10 cellular contexts compared by ENCODE assay signal in the genomic region with DNA sequence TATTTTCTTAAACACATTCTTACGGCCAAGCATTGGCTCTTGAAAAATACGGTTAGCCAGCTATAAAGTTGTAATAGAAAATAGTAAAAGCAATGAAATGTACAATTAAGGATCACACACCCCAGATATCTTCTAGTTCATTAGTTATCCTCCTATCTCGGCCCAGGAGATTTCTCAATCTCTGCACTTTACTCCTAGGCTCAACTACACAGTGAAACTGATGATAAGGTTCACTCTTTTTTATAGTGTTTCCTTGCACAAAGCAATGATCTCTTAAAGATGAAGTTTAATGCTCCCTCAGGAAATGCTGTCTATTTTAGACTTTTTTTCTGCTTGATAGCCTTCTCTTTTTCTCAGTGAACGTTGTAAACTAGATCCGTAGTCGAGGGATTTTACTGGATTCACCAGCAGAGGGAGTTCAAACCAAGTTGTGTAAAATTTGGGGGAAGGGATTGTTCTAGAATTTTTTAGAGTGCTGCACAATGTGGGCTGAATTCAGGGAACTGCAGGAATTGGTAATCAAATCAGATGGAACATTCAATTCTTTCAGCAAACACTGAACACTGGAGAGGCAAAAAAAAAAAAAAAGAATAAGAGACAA.
DNase-seq lines count a peak whose midpoint lies in the region; TF ChIP-seq lines count a peak whose summit lies in the region.
"Had no signal": no experiment of that assay in that cellular context is flagged by ENCODE, and none has a peak within 500 bp of the region (broad histone marks: within the 10 kb centered on the region; RNA-seq: fewer than 3 reads in every experiment).

No MANE protein-coding gene starts in this region.

- no peaks in the 10 kb centered on the region for H3K9me3 ChIP-seq in neural progenitor cell (ENCODE audit: low read depth)
- H3K9me3 ChIP-seq: HAP-1 had no signal

- DNase-seq in GM04503 (ENCODE audit: low read depth) (peak; percentile 17), NAMALWA (ENCODE audit: low spot score) (peak; percentile 30), choroid plexus epithelial cell (ENCODE audit: low read depth) (peak; percentile 11), neural progenitor cell (ENCODE audit: low spot score) (peak; percentile 57), DMS79 (lab: John Stamatoyannopoulos, UW) (no peak), GOT3 (lab: John Stamatoyannopoulos, UW) (no peak)
- no peak for DNase-seq in activated CD8-positive, alpha-beta memory T cell treated with anti-CD3 and anti-CD28 coated beads for 24 hours
- DNase-seq in activated CD4-positive, alpha-beta T cell treated with anti-CD3 and anti-CD28 coated beads, Interleukin-2, amount 50 U/mL, for 48 hours, result no peak
- DNase-seq: anterior cingulate cortex had no signal

- no peak overlapping the region for H3K9ac ChIP-seq in neural progenitor cell

- no peaks in the 10 kb centered on the region for H3K4me1 ChIP-seq in neural progenitor cell
- H3K4me1 ChIP-seq: HAP-1 had no signal

- no peaks in the 10 kb centered on the region for H3K27me3 ChIP-seq in neural progenitor cell

- H3K27ac ChIP-seq in neural progenitor cell, result no peak overlapping the region

- H4K20me1 ChIP-seq in neural progenitor cell (ENCODE audit: low read depth), result no peaks in the 10 kb centered on the region

- H3K36me3 ChIP-seq in neural progenitor cell, result no peaks in the 10 kb centered on the region
- H3K36me3 ChIP-seq: HAP-1 had no signal

- H3K4me1 Mint-ChIP-seq in neural progenitor cell, result no peaks in the 10 kb centered on the region

- H3K4me3 ChIP-seq in choroid plexus epithelial cell (ENCODE audit: low read depth, low read length) (no peak overlapping the region), neural progenitor cell (no peak overlapping the region)
- H3K4me3 ChIP-seq: HAP-1 had no signal

- TF ChIP-seq CTCF in choroid plexus epithelial cell (conservative IDR thresholded peaks at IDR 0.05; ENCODE audit: low read depth, low read length) (peak; percentile 39), neural progenitor cell (IDR thresholded peaks at IDR 0.05) (peak; percentile 72)

- H3K27ac Mint-ChIP-seq in neural progenitor cell, result no peak overlapping the region

- H3K4me3 Mint-ChIP-seq in neural progenitor cell, result no peak overlapping the region

- no peaks in the 10 kb centered on the region for H3K36me3 Mint-ChIP-seq in neural progenitor cell

- no peak overlapping the region for H3K4me2 ChIP-seq in neural progenitor cell

- no peaks in the 10 kb centered on the region for H3K27me3 Mint-ChIP-seq in neural progenitor cell (ENCODE audit: insufficient read depth, low read depth)

- H3K9me3 Mint-ChIP-seq in neural progenitor cell, result peaks cover 7% of the 10 kb centered on the region

- H3F3A ChIP-seq in neural progenitor cell (ENCODE audit: low read depth), result no peaks in the 10 kb centered on the region

- no peak overlapping the region for H2AFZ ChIP-seq in neural progenitor cell (replicated peaks)

- no peaks in the 10 kb centered on the region for H3K79me2 ChIP-seq in neural progenitor cell (ENCODE audit: low read depth)

Comparison
In these comparisons a context has a peak if more than half of its experiments do, and no peak if none do; other contexts are left out.
1. DNase-seq: peak in GM04503 (single experiment), NAMALWA (single experiment), choroid plexus epithelial cell (single experiment) and neural progenitor cell (single experiment); none in DMS79 (single experiment), GOT3 (single experiment), activated CD8-positive, alpha-beta memory T cell treated with anti-CD3 and anti-CD28 coated beads for 24 hours (single experiment) and activated CD4-positive, alpha-beta T cell treated with anti-CD3 and anti-CD28 coated beads, Interleukin-2, amount 50 U/mL, for 48 hours (0 of 2).